Comparison of ENCODE assay signal across 13 cellular contexts in genomic region chr14:57865066-57865449, GRCh38. TPM values are rescaled to one million over a fixed set of nuclear protein-coding genes. Genes with fewer than 3 reads are reported as not detected.
DNase-seq lines count a peak whose midpoint lies in the region; ATAC-seq, FAIRE-seq and TF ChIP-seq lines count a peak whose summit lies in the region.
"Had no signal": no experiment of that assay in that cellular context is flagged by ENCODE, and none has a peak within 500 bp of the region (broad histone marks: within the 10 kb centered on the region; RNA-seq: fewer than 3 reads in every experiment).

No MANE protein-coding gene starts in this region.

- H3K27ac ChIP-seq in left ventricle myocardium inferior (replicated peaks) (no peak overlapping the region), right atrium auricular region (no peak overlapping the region), H1 (ENCODE audit: low read depth, low read length) (no peak overlapping the region), vagina (no peak overlapping the region)
- H3K27ac ChIP-seq in CD8-positive, alpha-beta memory T cell (ENCODE audit: low read depth, low read length), result no peak overlapping the region

- no peak overlapping the region for H4K91ac ChIP-seq in H1 (replicated peaks; ENCODE audit: insufficient read length, low read length)

- peak overlapping the region; percentile 76 to 83 for H3K4me2 ChIP-seq in H1 (ENCODE audit: insufficient read depth in 1 of 2, low read depth in 2 of 2, low read length in 2 of 2)

- no peaks in the 10 kb centered on the region for H3K36me3 Mint-ChIP-seq in nephron (ENCODE audit: low read depth)
- no peaks in the 10 kb centered on the region for H3K36me3 Mint-ChIP-seq in CD8-positive, alpha-beta memory T cell
- H3K36me3 Mint-ChIP-seq in activated T-helper 17 cell treated with anti-CD3 and anti-CD28 coated beads, Interleukin-2, amount 50 U/mL, for 72 hours (ENCODE audit: low read depth), result no peaks in the 10 kb centered on the region
- H3K36me3 Mint-ChIP-seq: activated naive CD4-positive, alpha-beta T cell treated with anti-CD3 and anti-CD28 coated beads, Interleukin-2, amount 50 U/mL, for 72 hours had no signal

- H3K14ac ChIP-seq in H1 (ENCODE audit: insufficient read length), result no peak overlapping the region

- no peak overlapping the region for H2AK5ac ChIP-seq in H1 (ENCODE audit: low read depth, low read length)

- peaks cover 68% of the 10 kb centered on the region for H3K27me3 Mint-ChIP-seq in nephron (ENCODE audit: low read depth)
- peaks cover 11 to 32% of the 10 kb centered on the region in 2 donors for H3K27me3 Mint-ChIP-seq in CD8-positive, alpha-beta memory T cell
- H3K27me3 Mint-ChIP-seq in activated T-helper 17 cell treated with anti-CD3 and anti-CD28 coated beads, Interleukin-2, amount 50 U/mL, for 72 hours, result peaks cover 16% of the 10 kb centered on the region

- H3K79me2 ChIP-seq in H1 (ENCODE audit: control insufficient read depth in 1 of 2, insufficient read depth in 2 of 2, low read length in 2 of 2), result no peaks in the 10 kb centered on the region

- no peak overlapping the region for H2BK20ac ChIP-seq in H1 (ENCODE audit: low read length)

- no peak overlapping the region for H3K9ac ChIP-seq in H1 (replicated peaks in 1 of 4; ENCODE audit: extremely low read depth in 1 of 4, low read depth in 3 of 4, low read length in 3 of 4)

- H3K9me3 Mint-ChIP-seq in nephron, result no peaks in the 10 kb centered on the region
- peaks cover 0 to 1% (median 0%) of the 10 kb centered on the region in 5 donors for H3K9me3 Mint-ChIP-seq in CD8-positive, alpha-beta memory T cell
- no peaks in the 10 kb centered on the region for H3K9me3 Mint-ChIP-seq in activated T-helper 17 cell treated with anti-CD3 and anti-CD28 coated beads, Interleukin-2, amount 50 U/mL, for 72 hours
- H3K9me3 Mint-ChIP-seq: activated naive CD4-positive, alpha-beta T cell treated with anti-CD3 and anti-CD28 coated beads, Interleukin-2, amount 50 U/mL, for 72 hours had no signal

- no peak overlapping the region for H2BK5ac ChIP-seq in H1 (ENCODE audit: low read depth, low read length)

- no peaks in the 10 kb centered on the region for H3K9me3 ChIP-seq in left ventricle myocardium inferior (replicated peaks)
- H3K9me3 ChIP-seq in right atrium auricular region, result no peaks in the 10 kb centered on the region
- no peaks in the 10 kb centered on the region for H3K9me3 ChIP-seq in H1 (ENCODE audit: insufficient read depth in 2 of 2, low read depth in 1 of 2, low read length in 1 of 2)
- no peaks in the 10 kb centered on the region for H3K9me3 ChIP-seq in vagina
- H3K9me3 ChIP-seq in CD8-positive, alpha-beta memory T cell (ENCODE audit: low read length), result no peaks in the 10 kb centered on the region

- CTCF ChIA-PET in H1 (lab: Charles Lee; ENCODE audit: partially characterized antibody), result interaction anchor here (1.0 to 1.8 kb wide), 6 partner anchors 29 to 338 kb away, joined by 3 to 9 read pairs (median 4); no protein-coding TSS in a partner anchor
- CTCF ChIA-PET in CD8-positive, alpha-beta memory T cell (lab: Charles Lee), result no interaction called here

- TF ChIP-seq CTCF in left ventricle myocardium inferior (IDR thresholded peaks at IDR 0.05; ENCODE audit: borderline replicate concordance), result no peak
- no peak for TF ChIP-seq CTCF in right atrium auricular region (IDR thresholded peaks at IDR 0.05)
- TF ChIP-seq CTCF in H1 (IDR thresholded peaks at IDR 0.05; ENCODE audit: control extremely low read depth in 1 of 3, insufficient read depth in 1 of 3, low read depth in 1 of 3, low read length in 3 of 3), result no peak
- no peak for TF ChIP-seq CTCF in nephron (IDR thresholded peaks at IDR 0.05; ENCODE audit: unreplicated experiment in 3 of 3)
- no peak for TF ChIP-seq CTCF in vagina (IDR thresholded peaks at IDR 0.05)

- H3K79me1 ChIP-seq in H1 (ENCODE audit: low read depth, low read length), result no peaks in the 10 kb centered on the region

- no peak for FAIRE-seq in H1 (lab: Jason Lieb, UNC)
- FAIRE-seq: endothelial cell of umbilical vein had no signal

- no peak overlapping the region for H3K56ac ChIP-seq in H1 (replicated peaks; ENCODE audit: insufficient read length, low read depth, low read length)

- no peak overlapping the region for H3K4ac ChIP-seq in H1 (replicated peaks; ENCODE audit: insufficient read length, low read depth, low read length)

- POLR2A ChIA-PET in H1 (lab: Charles Lee; ENCODE audit: partially characterized antibody), result no interaction called here
- POLR2A ChIA-PET in CD8-positive, alpha-beta memory T cell (lab: Charles Lee), result no interaction called here

- no peak for TF ChIP-seq EP300 in H1 (IDR thresholded peaks at IDR 0.05; ENCODE audit: borderline replicate concordance in 1 of 2, low read depth in 2 of 2, low read length in 2 of 2)

- peak overlapping the region; percentile 53 to 72 (median 71) for H3K4me3 Mint-ChIP-seq in nephron
- no peak overlapping the region for H3K4me3 Mint-ChIP-seq in CD8-positive, alpha-beta memory T cell
- H3K4me3 Mint-ChIP-seq in activated T-helper 17 cell treated with anti-CD3 and anti-CD28 coated beads, Interleukin-2, amount 50 U/mL, for 72 hours, result no peak overlapping the region
- H3K4me3 Mint-ChIP-seq: activated CD4-positive, alpha-beta T cell treated with anti-CD3 and anti-CD28 coated beads for 36 hours had no signal

- H3K4me1 ChIP-seq in left ventricle myocardium inferior, result peaks cover 11% of the 10 kb centered on the region
- H3K4me1 ChIP-seq in right atrium auricular region, result peaks cover 0 to 17% of the 10 kb centered on the region in 2 donors
- peaks cover 0 to 3% (median 3%) of the 10 kb centered on the region in 4 experiments; a peak in 4 of 7 replicates for H3K4me1 ChIP-seq in H1 (replicated peaks in 1 of 4; ENCODE audit: control insufficient read depth in 3 of 4, insufficient read depth in 4 of 4, low read length in 3 of 4)
- H3K4me1 ChIP-seq in vagina, result peaks cover 10% of the 10 kb centered on the region
- no peaks in the 10 kb centered on the region for H3K4me1 ChIP-seq in CD8-positive, alpha-beta memory T cell (ENCODE audit: insufficient read depth, low read length)

- no peak overlapping the region for H2BK15ac ChIP-seq in H1 (ENCODE audit: low read length)

- 0% methylated on average over 13 of the region's 28 CpGs; no CpG with 5 or more reads in 1 of the 2 experiments for WGBS in H1 (ENCODE audit: extremely low coverage in 1 of 2, insufficient coverage in 1 of 2, insufficient read length in 1 of 2, insufficient replicate concordance in 2 of 2, low coverage in 1 of 2, low lambda C conversion rate in 2 of 2, missing lambda C conversion rate in 1 of 2), 2 experiments

- no peaks in the 10 kb centered on the region for H4K20me1 ChIP-seq in H1 (replicated peaks in 1 of 2; ENCODE audit: control insufficient read depth in 1 of 2, insufficient read depth in 2 of 2, low read length in 2 of 2)

- peak overlapping the region; percentile 51 for H3K4me3 ChIP-seq in left ventricle myocardium inferior
- peak overlapping the region in 1 of 2 donors; percentile 50 for H3K4me3 ChIP-seq in right atrium auricular region
- peak overlapping the region; percentile 43 to 72 (median 50) for H3K4me3 ChIP-seq in H1 (ENCODE audit: extremely low read depth in 1 of 4, insufficient read depth in 2 of 4, low read depth in 3 of 4, low read length in 4 of 4)
- peak overlapping the region; percentile 18 to 29 for H3K4me3 ChIP-seq in vagina
- H3K4me3 ChIP-seq in CD8-positive, alpha-beta memory T cell (ENCODE audit: low read length), result no peak overlapping the region

- no peak overlapping the region for H4K8ac ChIP-seq in H1 (ENCODE audit: extremely low read depth, insufficient read depth, low read length)

- no peak overlapping the region for H4K5ac ChIP-seq in H1 (ENCODE audit: insufficient read length, low read depth, low read length)

- H2BK12ac ChIP-seq in H1 (ENCODE audit: low read depth, low read length), result no peak overlapping the region

- TF ChIP-seq RAD21 in H1 (IDR thresholded peaks at IDR 0.05 in 1 of 2, conservative IDR thresholded peaks at IDR 0.05 in 1 of 2; ENCODE audit: low read depth in 2 of 2, low read length in 2 of 2), result no peak

- no peak overlapping the region for H2BK120ac ChIP-seq in H1 (replicated peaks; ENCODE audit: low read depth, low read length)

- ATAC-seq in activated T-helper 17 cell treated with anti-CD3 and anti-CD28 coated beads, Interleukin-2, amount 50 U/mL, for 72 hours (replicated peaks), result no peak
- ATAC-seq: activated CD4-positive, alpha-beta T cell treated with anti-CD3 and anti-CD28 coated beads for 36 hours; activated naive CD4-positive, alpha-beta T cell treated with anti-CD3 and anti-CD28 coated beads, Interleukin-2, amount 50 U/mL, for 72 hours had no signal

- TF ChIP-seq POLR2A in H1 (IDR thresholded peaks at IDR 0.05; ENCODE audit: control extremely low read depth in 1 of 2, low read depth in 2 of 2, low read length in 2 of 2), result no peak
- TF ChIP-seq POLR2A in vagina (IDR thresholded peaks at IDR 0.05), result no peak

- H3K36me3 ChIP-seq in left ventricle myocardium inferior (no peaks in the 10 kb centered on the region), right atrium auricular region (no peaks in the 10 kb centered on the region), H1 (ENCODE audit: control insufficient read depth in 2 of 4, insufficient read depth in 4 of 4, low read length in 3 of 4) (no peaks in the 10 kb centered on the region), vagina (no peaks in the 10 kb centered on the region)
- H3K36me3 ChIP-seq in CD8-positive, alpha-beta memory T cell (ENCODE audit: insufficient read depth, low read length), result no peaks in the 10 kb centered on the region

- intact Hi-C loops in left ventricle myocardium inferior (cut with micrococcal nuclease), result no loop called here
- intact Hi-C loops in vagina (cut with DNase I), result no loop called here

- H3K27ac Mint-ChIP-seq in nephron, result no peak overlapping the region
- no peak overlapping the region for H3K27ac Mint-ChIP-seq in CD8-positive, alpha-beta memory T cell
- H3K27ac Mint-ChIP-seq in activated T-helper 17 cell treated with anti-CD3 and anti-CD28 coated beads, Interleukin-2, amount 50 U/mL, for 72 hours, result no peak overlapping the region
- H3K27ac Mint-ChIP-seq: activated CD4-positive, alpha-beta T cell treated with anti-CD3 and anti-CD28 coated beads for 36 hours; activated naive CD4-positive, alpha-beta T cell treated with anti-CD3 and anti-CD28 coated beads, Interleukin-2, amount 50 U/mL, for 72 hours had no signal

- DNase-seq in left ventricle myocardium inferior (no peak), right atrium auricular region (ENCODE audit: low spot score) (no peak), H1 (ENCODE audit: low read depth in 1 of 2, low spot score in 2 of 2) (no peak), vagina (ENCODE audit: extremely low spot score in 2 of 2) (no peak), NCI-H345 treated with DMSO at 0.1 percent for 48 hours (lab: John Stamatoyannopoulos, UW; ENCODE audit: unreplicated experiment) (no peak)
- no peak for DNase-seq in CD8-positive, alpha-beta memory T cell

- no peak overlapping the region for H3K18ac ChIP-seq in H1 (ENCODE audit: extremely low read depth, low read length)

- H3K23ac ChIP-seq in H1 (ENCODE audit: insufficient read length), result no peak overlapping the region

- peaks cover 10% of the 10 kb centered on the region; the same call in 1 of the 2 replicates for H3K23me2 ChIP-seq in H1 (ENCODE audit: low read depth, low read length)

- H2AFZ ChIP-seq in H1 (ENCODE audit: low read length), result no peak overlapping the region

- H3K4me1 Mint-ChIP-seq in nephron, result no peaks in the 10 kb centered on the region
- no peaks in the 10 kb centered on the region for H3K4me1 Mint-ChIP-seq in CD8-positive, alpha-beta memory T cell
- H3K4me1 Mint-ChIP-seq in activated T-helper 17 cell treated with anti-CD3 and anti-CD28 coated beads, Interleukin-2, amount 50 U/mL, for 72 hours, result no peaks in the 10 kb centered on the region
- H3K4me1 Mint-ChIP-seq: activated CD4-positive, alpha-beta T cell treated with anti-CD3 and anti-CD28 coated beads for 36 hours had no signal

- H3K27me3 ChIP-seq in left ventricle myocardium inferior (ENCODE audit: low read depth) (peaks cover 90% of the 10 kb centered on the region), right atrium auricular region (peaks cover 0 to 12% of the 10 kb centered on the region in 2 donors), H1 (replicated peaks in 1 of 4; ENCODE audit: control insufficient read depth in 3 of 4, extremely low read depth in 1 of 4, insufficient read depth in 3 of 4, low read length in 3 of 4) (peaks cover 7 to 20% (median 19%) of the 10 kb centered on the region in 4 experiments), vagina (peaks cover 5% of the 10 kb centered on the region)
- no peaks in the 10 kb centered on the region for H3K27me3 ChIP-seq in CD8-positive, alpha-beta memory T cell (ENCODE audit: insufficient read depth, low read length, poor library complexity, severe bottlenecking)

RNA-seq across cellular contexts. Expression of gene SLC35F4, which starts 0.8 kb away (rescaled TPM):
- not detected for total RNA-seq in left ventricle myocardium inferior
- total RNA-seq in right atrium auricular region, result not detected
- total RNA-seq in H1 (2021; fragmentation: NEBNext Ultra II Directional; extraction: Animal tissue kit (Norgen Biotek cat#: 25700)), result not detected in 2 replicates
- not detected in 2 replicates for polyA plus RNA-seq in H1 (2011; rRNA removed)
- not detected for polyA plus RNA-seq in H1 (2011; cell fraction: cytosol; rRNA removed)
- polyA plus RNA-seq in H1 (2011; cell fraction: nucleus; rRNA removed), result 0.19 TPM
- polyA plus RNA-seq in H1 (2012, experiment 1 of 2), result not detected in 4 replicates
- not detected for polyA plus RNA-seq in H1 (2012, experiment 2 of 2)
- polyA plus RNA-seq in H1 (2013, experiment 1 of 2), result not detected
- 0.04 TPM for polyA plus RNA-seq in H1 (2013, experiment 2 of 2)
- 0.13 TPM in 1 of 2 replicates, not detected in the other for polyA minus RNA-seq in H1 (2011; rRNA and poly(A)+ RNA removed)
- polyA minus RNA-seq in H1 (2011; cell fraction: cytosol; rRNA and poly(A)+ RNA removed), result not detected
- not detected for polyA minus RNA-seq in H1 (2011; cell fraction: nucleus; rRNA and poly(A)+ RNA removed)
- total RNA-seq in vagina, result not detected
- not detected for total RNA-seq in CD8-positive, alpha-beta memory T cell
- not detected for polyA plus RNA-seq in CD8-positive, alpha-beta memory T cell
- total RNA-seq in activated T-helper 17 cell treated with anti-CD3 and anti-CD28 coated beads, Interleukin-2, amount 50 U/mL, for 72 hours, result not detected
- total RNA-seq: activated CD4-positive, alpha-beta T cell treated with anti-CD3 and anti-CD28 coated beads for 36 hours; activated naive CD4-positive, alpha-beta T cell treated with anti-CD3 and anti-CD28 coated beads, Interleukin-2, amount 50 U/mL, for 72 hours; endothelial cell of umbilical vein; glomerular endothelial cell had no signal
- polyA plus RNA-seq: AG04450, endothelial cell of umbilical vein had no signal

Comparison
In these comparisons a context has a peak if more than half of its experiments do, and no peak if none do; other contexts are left out.
1. H3K4me3 Mint-ChIP-seq: peak in nephron (3 of 3); none in CD8-positive, alpha-beta memory T cell (0 of 7) and activated T-helper 17 cell treated with anti-CD3 and anti-CD28 coated beads, Interleukin-2, amount 50 U/mL, for 72 hours (single experiment).